33 cellular contexts compared by ENCODE assay signal in genomic region chr22:26314171-26314570, GRCh38.
DNase-seq lines count a peak whose midpoint lies in the region; ATAC-seq, FAIRE-seq and TF ChIP-seq lines count a peak whose summit lies in the region.
"Had no signal": no experiment of that assay in that cellular context is flagged by ENCODE, and none has a peak within 500 bp of the region (broad histone marks: within the 10 kb centered on the region; RNA-seq: fewer than 3 reads in every experiment).

No MANE protein-coding gene starts in this region.

- no peak overlapping the region for H2BK20ac ChIP-seq in H1 (ENCODE audit: low read length)

- H2AFZ ChIP-seq in K562 (ENCODE audit: low read depth, low read length) (no peak overlapping the region), H1 (ENCODE audit: low read length) (no peak overlapping the region)

- peaks cover 1% of the 10 kb centered on the region; the same call in 1 of the 2 replicates for H3K23me2 ChIP-seq in H1 (ENCODE audit: low read depth, low read length)

- POLR2A ChIA-PET in HEK293 (lab: Yijun Ruan, JAX), result no interaction called here
- POLR2A ChIA-PET in K562 (lab: Yijun Ruan, JAX), result no interaction called here
- POLR2A ChIA-PET in H1 (lab: Charles Lee; ENCODE audit: partially characterized antibody), result no interaction called here

- H3K4me1 ChIP-seq in HEK293 (ENCODE audit: control insufficient read depth, insufficient read depth, low read length), result no peaks in the 10 kb centered on the region
- no peaks in the 10 kb centered on the region for H3K4me1 ChIP-seq in K562 (replicated peaks in 1 of 2; ENCODE audit: control insufficient read depth in 2 of 2, insufficient read depth in 2 of 2, low read length in 2 of 2)
- H3K4me1 ChIP-seq in H1 (replicated peaks in 1 of 4; ENCODE audit: control insufficient read depth in 3 of 4, insufficient read depth in 4 of 4, low read length in 3 of 4), result no peaks in the 10 kb centered on the region
- H3K4me1 ChIP-seq: A549, BE2C, BLaER1, Caco-2 had no signal

- H3K27me3 ChIP-seq in K562 (ENCODE audit: control insufficient read depth in 2 of 2, insufficient read depth in 2 of 2, low read length in 2 of 2) (peaks cover 9 to 25% of the 10 kb centered on the region in 2 experiments; a peak in 2 of 5 replicates), H1 (replicated peaks in 1 of 4; ENCODE audit: control insufficient read depth in 3 of 4, extremely low read depth in 1 of 4, insufficient read depth in 3 of 4, low read length in 3 of 4) (no peaks in the 10 kb centered on the region)
- H3K27me3 ChIP-seq: BE2C; BLaER1; BLaER1 treated with 17β-estradiol and CSF1 and Interleukin-3, amounts not matched to agents 10 nM and 100 nM had no signal

- H3K79me1 ChIP-seq in H1 (ENCODE audit: low read depth, low read length), result no peaks in the 10 kb centered on the region

- intact Hi-C loops in K562 (cut with micrococcal nuclease), result no loop called here

- TF ChIP-seq CTCF in HEK293 (tag by site-specific recombination; IDR thresholded peaks at IDR 0.05) (no peak), K562 (IDR thresholded peaks at IDR 0.05 in 2 of 3, conservative IDR thresholded peaks at IDR 0.05 in 1 of 3; ENCODE audit: insufficient read depth in 2 of 3, low read depth in 1 of 3, low read length in 3 of 3) (no peak), H1 (IDR thresholded peaks at IDR 0.05; ENCODE audit: control extremely low read depth in 1 of 3, insufficient read depth in 1 of 3, low read depth in 1 of 3, low read length in 3 of 3) (no peak)

- H4K20me1 ChIP-seq in K562 (replicated peaks; ENCODE audit: control insufficient read depth, insufficient read depth, low read length), result no peaks in the 10 kb centered on the region
- no peaks in the 10 kb centered on the region for H4K20me1 ChIP-seq in H1 (replicated peaks in 1 of 2; ENCODE audit: control insufficient read depth in 1 of 2, insufficient read depth in 2 of 2, low read length in 2 of 2)
- H4K20me1 ChIP-seq: BLaER1; BLaER1 treated with 17β-estradiol and CSF1 and Interleukin-3, amounts not matched to agents 10 nM and 100 nM had no signal

- H2BK15ac ChIP-seq in H1 (ENCODE audit: low read length), result no peak overlapping the region

- DNase-seq in K562 (ENCODE audit: extremely low read depth in 1 of 4, low spot score in 3 of 4) (no peak), H1 (ENCODE audit: low read depth in 1 of 2, low spot score in 2 of 2) (no peak), DMS53 treated with DMSO at 0.1 percent for 48 hours (lab: John Stamatoyannopoulos, UW; ENCODE audit: unreplicated experiment) (no peak), hippocampal formation (lab: John Stamatoyannopoulos, UW) (no peak)
- DNase-seq: 8988T; ACHN; AML-193; BE2C; C1 segment of cervical spinal cord; Caco-2; Calu3; CD4-positive, alpha-beta memory T cell; CD4-positive, alpha-beta T cell; CD4-positive, CD25-positive, alpha-beta regulatory T cell; CD8-positive, alpha-beta memory T cell; CD8-positive, alpha-beta T cell; COR-L47; DMS 273 treated with DMSO at 0.1 percent for 48 hours; DMS153; DMS53; DMS79; DMS79 treated with DMSO at 0.1 percent for 48 hours; DND-41; EL had no signal

- no peak overlapping the region for H3K14ac ChIP-seq in H1 (ENCODE audit: insufficient read length)

- H3K9me3 ChIP-seq in HEK293 (ENCODE audit: control insufficient read depth, insufficient read depth, low read depth, low read length) (no peaks in the 10 kb centered on the region), K562 (replicated peaks; ENCODE audit: control insufficient read depth, insufficient read depth, low read depth, low read length) (no peaks in the 10 kb centered on the region), H1 (ENCODE audit: insufficient read depth in 2 of 2, low read depth in 1 of 2, low read length in 1 of 2) (no peaks in the 10 kb centered on the region)
- H3K9me3 ChIP-seq: A549; BE2C; BLaER1; BLaER1 treated with 17β-estradiol and CSF1 and Interleukin-3, amounts not matched to agents 10 nM and 100 nM; Caco-2 had no signal

- no peak for TF ChIP-seq EP300 in K562 (IDR thresholded peaks at IDR 0.05; ENCODE audit: low read length)
- no peak for TF ChIP-seq EP300 in H1 (IDR thresholded peaks at IDR 0.05; ENCODE audit: borderline replicate concordance in 1 of 2, low read depth in 2 of 2, low read length in 2 of 2)

- H4K8ac ChIP-seq in H1 (ENCODE audit: extremely low read depth, insufficient read depth, low read length), result no peak overlapping the region

- FAIRE-seq in K562 (lab: Jason Lieb, UNC) (no peak), H1 (lab: Jason Lieb, UNC) (no peak)
- FAIRE-seq: A204.1, A549, D721Med had no signal

- H3K9ac ChIP-seq in K562 (ENCODE audit: insufficient read depth in 1 of 2, low read depth in 2 of 2, low read length in 2 of 2) (no peak overlapping the region), H1 (replicated peaks in 1 of 4; ENCODE audit: extremely low read depth in 1 of 4, low read depth in 3 of 4, low read length in 3 of 4) (no peak overlapping the region)
- H3K9ac ChIP-seq: BLaER1; BLaER1 treated with 17β-estradiol and CSF1 and Interleukin-3, amounts not matched to agents 10 nM and 100 nM had no signal

- 0% methylated on average over 2 of the region's 2 CpGs for WGBS in K562 (ENCODE audit: insufficient coverage, low coverage, missing lambda C conversion rate)
- WGBS in H1 (ENCODE audit: extremely low coverage in 1 of 2, insufficient coverage in 1 of 2, insufficient read length in 1 of 2, insufficient replicate concordance in 2 of 2, low coverage in 1 of 2, low lambda C conversion rate in 2 of 2, missing lambda C conversion rate in 1 of 2), 2 experiments, result 85% methylated on average over 2 of the region's 2 CpGs; no CpG with 5 or more reads in 1 of the 2 experiments

- no peak overlapping the region for H4K91ac ChIP-seq in H1 (replicated peaks; ENCODE audit: insufficient read length, low read length)

- H2BK5ac ChIP-seq in H1 (ENCODE audit: low read depth, low read length), result no peak overlapping the region

- no peak overlapping the region for H4K5ac ChIP-seq in H1 (ENCODE audit: insufficient read length, low read depth, low read length)

- no peak overlapping the region for H2AK5ac ChIP-seq in H1 (ENCODE audit: low read depth, low read length)

- H3K9me1 ChIP-seq in K562 (ENCODE audit: control insufficient read depth, insufficient read depth, low read length), result no peaks in the 10 kb centered on the region

- H3K27ac ChIP-seq in HEK293 (ENCODE audit: extremely low read depth, low read depth, low read length) (no peak overlapping the region), K562 (ENCODE audit: extremely low read depth, low read depth, low read length) (no peak overlapping the region), H1 (ENCODE audit: low read depth, low read length) (no peak overlapping the region)
- H3K27ac ChIP-seq: 22Rv1; A549; BLaER1; BLaER1 treated with 17β-estradiol and CSF1 and Interleukin-3, amounts not matched to agents 10 nM and 100 nM; C4-2B had no signal

- H3K4me2 ChIP-seq in K562 (ENCODE audit: insufficient read depth, low read length) (no peak overlapping the region), H1 (ENCODE audit: insufficient read depth in 1 of 2, low read depth in 2 of 2, low read length in 2 of 2) (no peak overlapping the region)
- H3K4me2 ChIP-seq: A549; BLaER1; BLaER1 treated with 17β-estradiol and CSF1 and Interleukin-3, amounts not matched to agents 10 nM and 100 nM had no signal

- no peak overlapping the region for H3K56ac ChIP-seq in H1 (replicated peaks; ENCODE audit: insufficient read length, low read depth, low read length)

- TF ChIP-seq POLR2A in K562 (conservative IDR thresholded peaks at IDR 0.05), result no peak
- TF ChIP-seq POLR2A in H1 (IDR thresholded peaks at IDR 0.05; ENCODE audit: control extremely low read depth in 1 of 2, low read depth in 2 of 2, low read length in 2 of 2), result no peak

- H3K79me2 ChIP-seq in K562 (ENCODE audit: control insufficient read depth, insufficient read depth, low read length) (no peaks in the 10 kb centered on the region), H1 (ENCODE audit: control insufficient read depth in 1 of 2, insufficient read depth in 2 of 2, low read length in 2 of 2) (no peaks in the 10 kb centered on the region)

- H3K23ac ChIP-seq in H1 (ENCODE audit: insufficient read length), result no peak overlapping the region

- H3K4ac ChIP-seq in H1 (replicated peaks; ENCODE audit: insufficient read length, low read depth, low read length), result no peak overlapping the region

- no peak overlapping the region for H2BK12ac ChIP-seq in H1 (ENCODE audit: low read depth, low read length)

- no peak overlapping the region for H3K18ac ChIP-seq in H1 (ENCODE audit: extremely low read depth, low read length)

- CTCF ChIA-PET in HEK293 (lab: Yijun Ruan, JAX), result interaction anchor here (1.2 kb wide), 1 partner anchor 17 kb away, joined by 3 read pairs; no protein-coding TSS in a partner anchor
- CTCF ChIA-PET in K562 (lab: Yijun Ruan, JAX; ENCODE audit: low intra/inter-chr PET ratio), result no interaction called here
- CTCF ChIA-PET in H1 (lab: Charles Lee; ENCODE audit: partially characterized antibody), result interaction anchor here (0.6 to 2.0 kb wide), 3 partner anchors 10 to 142 kb away, joined by 3 to 8 read pairs (median 3); no protein-coding TSS in a partner anchor

- H3K36me3 ChIP-seq in HEK293 (ENCODE audit: control insufficient read depth in 2 of 2, insufficient read depth in 1 of 2, low read length in 2 of 2) (no peaks in the 10 kb centered on the region), K562 (ENCODE audit: control insufficient read depth, insufficient read depth, low read length) (no peaks in the 10 kb centered on the region), H1 (ENCODE audit: control insufficient read depth in 2 of 4, insufficient read depth in 4 of 4, low read length in 3 of 4) (no peaks in the 10 kb centered on the region)
- H3K36me3 ChIP-seq: BE2C; BLaER1; BLaER1 treated with 17β-estradiol and CSF1 and Interleukin-3, amounts not matched to agents 10 nM and 100 nM had no signal

- no peak for ATAC-seq in K562
- ATAC-seq in HG02623 (IDR thresholded peaks at IDR 0.05; ENCODE audit: unreplicated experiment), result no peak
- ATAC-seq: A549; CD8-positive, alpha-beta T cell had no signal

- TF ChIP-seq RAD21 in K562 (CRISPR knock-in tag; conservative IDR thresholded peaks at IDR 0.05 in 1 of 2, IDR thresholded peaks at IDR 0.05 in 1 of 2) (no peak), H1 (IDR thresholded peaks at IDR 0.05 in 1 of 2, conservative IDR thresholded peaks at IDR 0.05 in 1 of 2; ENCODE audit: low read depth in 2 of 2, low read length in 2 of 2) (no peak)

- H2BK120ac ChIP-seq in H1 (replicated peaks; ENCODE audit: low read depth, low read length), result no peak overlapping the region

- BruUV-seq in K562 (replicated peaks; lab: Mats Ljungman, UMichigan), result no TSS peak

- no peak overlapping the region for H3K4me3 ChIP-seq in HEK293 (ENCODE audit: low read depth, low read length)
- H3K4me3 ChIP-seq in K562, result no peak overlapping the region
- H3K4me3 ChIP-seq in H1 (ENCODE audit: extremely low read depth in 1 of 4, insufficient read depth in 2 of 4, low read depth in 3 of 4, low read length in 4 of 4), result no peak overlapping the region
- H3K4me3 ChIP-seq: A549; BLaER1; BLaER1 treated with 17β-estradiol and CSF1 and Interleukin-3, amounts not matched to agents 10 nM and 100 nM had no signal

- in situ Hi-C loops in K562 (cut with MboI), result no loop called here

TF ChIP-seq in HEK293, 187 proteins besides CTCF, POLR2A, EP300 and RAD21 (continues in another document):
- TF ChIP-seq ZFP37 (tag by site-specific recombination; IDR thresholded peaks at IDR 0.05), result no peak

TF ChIP-seq in K562, 482 proteins besides CTCF, POLR2A, EP300 and RAD21 (continues in another document):
- no peak for TF ChIP-seq RFX1 (IDR thresholded peaks at IDR 0.05)
